Comparison of ENCODE assay signal across 18 cellular contexts in genomic region chr1:81466970-81467369, GRCh38.
"Had no signal": no experiment of that assay in that cellular context is flagged by ENCODE, and none has a peak within 500 bp of the region (broad histone marks: within the 10 kb centered on the region; RNA-seq: fewer than 3 reads in every experiment).

No MANE protein-coding gene starts in this region.

- H3K4me1 Mint-ChIP-seq: activated naive CD8-positive, alpha-beta T cell treated with anti-CD3 and anti-CD28 coated beads, Interleukin-2, amount 10 ng/mL, durations not matched to agents 7 days and 5 days had no signal

- H3K9me3 Mint-ChIP-seq: activated naive CD8-positive, alpha-beta T cell treated with anti-CD3 and anti-CD28 coated beads, Interleukin-2, amount 10 ng/mL, durations not matched to agents 7 days and 5 days; activated T-cell treated with anti-CD3 and anti-CD28 coated beads, Interleukin-2, amount 50 U/mL, for 24 hours; activated T-helper 2 cell treated with anti-CD3 and anti-CD28 coated beads, Interferon-gamma antibody, Interleukin-2, Interleukin-4, amounts not matched to agents 10 μg/mL and 5 μg/mL and 100 μg/mL, durations not matched to agents 14 hours and 24 hours and 36 hours had no signal

- H3K27me3 ChIP-seq: body of pancreas, spleen had no signal

- H3K36me3 ChIP-seq: spleen had no signal

- H3K27me3 Mint-ChIP-seq: activated naive CD8-positive, alpha-beta T cell treated with anti-CD3 and anti-CD28 coated beads, Interleukin-2, amount 10 ng/mL, durations not matched to agents 7 days and 5 days; activated T-cell treated with anti-CD3 and anti-CD28 coated beads, Interleukin-2, amount 50 U/mL, for 24 hours had no signal

- H3K4me3 Mint-ChIP-seq: activated CD8-positive, alpha-beta T cell treated with anti-CD3 and anti-CD28 coated beads, Interleukin-2, amount 10 ng/mL, durations not matched to agents 7 days and 5 days; activated naive CD8-positive, alpha-beta T cell treated with anti-CD3 and anti-CD28 coated beads, Interleukin-2, amount 10 ng/mL, durations not matched to agents 7 days and 5 days; activated T-cell treated with anti-CD3 and anti-CD28 coated beads, Interleukin-2, amount 50 U/mL, for 24 hours had no signal

- ATAC-seq: activated CD8-positive, alpha-beta T cell treated with anti-CD3 and anti-CD28 coated beads, Interleukin-2, amount 10 ng/mL, durations not matched to agents 7 days and 5 days; body of pancreas; left ventricle myocardium superior had no signal

- DNase-seq: activated CD4-positive, alpha-beta T cell treated with anti-CD3 and anti-CD28 coated beads for 48 hours; activated CD4-positive, CD25-positive, alpha-beta regulatory T cell; activated CD8-positive, alpha-beta T cell treated with anti-CD3 and anti-CD28 coated beads, Interleukin-2, amount 10 ng/mL, durations not matched to agents 7 days and 5 days; activated naive CD4-positive, alpha-beta T cell treated with Interleukin-2 at 50 U/mL for 16 hours; activated naive CD8-positive, alpha-beta T cell treated with anti-CD3 and anti-CD28 coated beads, Interleukin-2, amount 10 ng/mL, durations not matched to agents 7 days and 5 days; activated T-cell treated with anti-CD3 and anti-CD28 coated beads, Interleukin-2, amount 50 U/mL, for 24 hours; amygdala; body of pancreas; central memory CD4-positive, alpha-beta T cell; dorsolateral prefrontal cortex; erythroblast; head of caudate nucleus; left ventricle myocardium superior; spleen; stimulated activated naive CD4-positive, alpha-beta T cell; T-helper 1 cell; T-helper 9 cell had no signal

- H3K27ac ChIP-seq: body of pancreas, dorsolateral prefrontal cortex, spleen had no signal

- H3K4me1 ChIP-seq: body of pancreas had no signal

- H3K36me3 Mint-ChIP-seq: activated naive CD8-positive, alpha-beta T cell treated with anti-CD3 and anti-CD28 coated beads, Interleukin-2, amount 10 ng/mL, durations not matched to agents 7 days and 5 days had no signal

- H3K27ac Mint-ChIP-seq: activated CD8-positive, alpha-beta T cell treated with anti-CD3 and anti-CD28 coated beads, Interleukin-2, amount 10 ng/mL, durations not matched to agents 7 days and 5 days; activated naive CD8-positive, alpha-beta T cell treated with anti-CD3 and anti-CD28 coated beads, Interleukin-2, amount 10 ng/mL, durations not matched to agents 7 days and 5 days; activated T-cell treated with anti-CD3 and anti-CD28 coated beads, Interleukin-2, amount 50 U/mL, for 24 hours; activated T-helper 2 cell treated with anti-CD3 and anti-CD28 coated beads, Interferon-gamma antibody, Interleukin-2, Interleukin-4, amounts not matched to agents 10 μg/mL and 5 μg/mL and 100 μg/mL, durations not matched to agents 14 hours and 24 hours and 36 hours had no signal

- H3K9me3 ChIP-seq: body of pancreas had no signal

- H3K4me3 ChIP-seq: body of pancreas, dorsolateral prefrontal cortex, spleen had no signal
